In the genomic region with DNA sequence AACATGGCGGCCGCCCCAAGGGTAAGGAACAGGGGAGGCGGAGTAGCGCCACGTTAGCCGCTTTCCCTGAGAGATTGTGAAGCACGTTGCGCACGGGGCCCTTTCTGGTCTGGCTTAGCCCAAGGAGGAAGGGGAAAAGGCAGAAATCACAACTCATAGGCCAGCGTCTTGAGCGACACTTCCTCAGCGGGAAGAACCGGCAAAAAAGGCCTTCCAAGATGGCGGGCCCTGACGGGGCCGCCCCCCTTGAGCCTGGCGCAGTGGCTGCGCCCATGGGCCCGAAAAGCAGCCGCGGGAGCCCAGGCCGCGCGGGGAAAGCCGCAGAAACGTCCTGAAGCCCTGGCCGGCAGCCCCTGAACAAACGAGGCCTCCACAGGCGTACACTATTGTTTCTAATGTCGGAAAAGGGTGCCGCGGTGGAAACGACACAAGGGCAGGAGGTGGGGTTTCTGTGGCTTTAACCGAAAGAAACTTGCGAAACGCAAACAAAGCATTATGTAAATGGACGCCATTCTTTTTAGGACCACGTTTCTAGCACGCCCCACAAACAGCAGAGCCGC, we compare ENCODE assay signal across 8 cellular contexts. TPM values are rescaled to one million over a fixed set of nuclear protein-coding genes. Genes with fewer than 3 reads are reported as not detected.
DNase-seq lines count a peak whose midpoint lies in the region; ATAC-seq and TF ChIP-seq lines count a peak whose summit lies in the region.

No MANE protein-coding gene starts in this region.

- TF ChIP-seq CTCF in AG04449 (IDR thresholded peaks at IDR 0.05; ENCODE audit: insufficient read depth, low read length, missing control alignments) (no peak), coronary artery (IDR thresholded peaks at IDR 0.05) (no peak)

- H3K27ac ChIP-seq in coronary artery: peak overlapping the region; percentile 99 to 100

- CTCF ChIA-PET in AG04449 (lab: Yijun Ruan, JAX): interaction anchor here (1.0 to 6.9 kb wide), 6 partner anchors 10 to 173 kb away, joined by 3 to 50 read pairs (median 12); a partner anchor contains a TSS

- DNase-seq in AG04449 (ENCODE audit: low read depth, low spot score): peak; percentile 34
- peak; percentile 50 for DNase-seq in NCI-H345 treated with DMSO at 0.1 percent for 48 hours (lab: John Stamatoyannopoulos, UW; ENCODE audit: unreplicated experiment)
- DNase-seq in activated CD4-positive, alpha-beta T cell treated with anti-CD3 and anti-CD28 coated beads for 48 hours: peak; percentile 84
- peak; percentile 89 for DNase-seq in coronary artery (ENCODE audit: low spot score)
- peak; percentile 80 for DNase-seq in left lobe of liver (ENCODE audit: low spot score)
- DNase-seq in stimulated activated CD4-positive, alpha-beta T cell treated with anti-CD3 and anti-CD28 coated beads, Interleukin-1b, Interleukin-23, amount 100 ng/mL, for 48 hours: peak; percentile 83

- POLR2A ChIA-PET in AG04449 (lab: Yijun Ruan, JAX): interaction anchor here (0.6 to 1.5 kb wide), 6 partner anchors 36 to 175 kb away, joined by 3 to 8 read pairs (median 4); a partner anchor contains a TSS

- ATAC-seq in GM18868 (IDR thresholded peaks at IDR 0.05; ENCODE audit: unreplicated experiment) (peak; percentile 33), HG03108 (IDR thresholded peaks at IDR 0.05; ENCODE audit: unreplicated experiment) (peak; percentile 31), left lobe of liver (peak; percentile 49)

- H3K4me3 ChIP-seq in AG04449 (ENCODE audit: low read depth, low read length) (peak overlapping the region; percentile 83), coronary artery (peak overlapping the region; percentile 84)

RNA-seq across cellular contexts. Expression of a gene that starts 0.9 kb away (rescaled TPM):
- total RNA-seq in left lobe of liver: 161 TPM

Comparison
In these comparisons a context has a peak if more than half of its experiments do, and no peak if none do; other contexts are left out.
1. Peak in every context shown above with its lines: DNase-seq, ATAC-seq, H3K4me3 ChIP-seq and H3K27ac ChIP-seq.
2. DNase-seq: peak in every context shown above with its lines; median percentile 89 in coronary artery; 84 in activated CD4-positive, alpha-beta T cell treated with anti-CD3 and anti-CD28 coated beads for 48 hours; 83 in stimulated activated CD4-positive, alpha-beta T cell treated with anti-CD3 and anti-CD28 coated beads, Interleukin-1b, Interleukin-23, amount 100 ng/mL, for 48 hours; 80 in left lobe of liver; 50 in NCI-H345 treated with DMSO at 0.1 percent for 48 hours; 34 in AG04449.